33 cellular contexts compared by ENCODE assay signal in the genomic region with DNA sequence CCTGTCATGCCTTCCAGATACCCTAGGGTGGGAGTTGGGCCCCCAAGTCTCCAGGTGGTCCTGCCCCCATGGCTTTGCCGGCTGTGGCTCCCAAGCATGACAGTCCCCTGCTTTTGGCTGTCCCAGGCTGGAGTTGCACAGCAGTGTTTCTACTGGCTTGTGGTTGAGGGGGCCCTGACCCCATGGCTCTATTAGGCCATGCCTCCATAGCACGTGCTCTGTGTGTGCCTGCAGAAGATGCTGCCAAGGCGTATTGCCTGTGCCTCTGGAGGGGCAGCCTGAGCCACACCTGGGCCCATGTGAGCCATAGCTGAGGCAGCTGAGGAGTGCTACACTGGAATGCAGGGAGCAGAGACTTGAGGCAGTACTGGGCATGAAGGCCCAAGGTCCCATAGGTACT. TPM values are rescaled to one million over a fixed set of nuclear protein-coding genes. Genes with fewer than 3 reads are reported as not detected.
"Had no signal": no experiment of that assay in that cellular context is flagged by ENCODE, and none has a peak within 500 bp of the region (broad histone marks: within the 10 kb centered on the region; RNA-seq: fewer than 3 reads in every experiment).

No MANE protein-coding gene starts in this region.

- H3K27me3 ChIP-seq: adrenal gland, body of pancreas, colonic mucosa, gastroesophageal sphincter had no signal

- H3K9me3 ChIP-seq: adrenal gland, body of pancreas, colonic mucosa had no signal

- H3K36me3 ChIP-seq: adrenal gland, colonic mucosa, esophagus squamous epithelium, gastroesophageal sphincter had no signal

- H3K4me1 Mint-ChIP-seq: activated CD4-positive, alpha-beta memory T cell treated with anti-CD3 and anti-CD28 coated beads, Interleukin-2, amount 10 ng/mL, durations not matched to agents 7 days and 5 days; activated CD4-positive, alpha-beta T cell treated with anti-CD3 and anti-CD28 coated beads for 36 hours; activated CD4-positive, alpha-beta T cell treated with anti-CD3 and anti-CD28 coated beads, Interleukin-2, amount 10 ng/mL, durations not matched to agents 7 days and 5 days; activated naive CD4-positive, alpha-beta T cell treated with anti-CD3 and anti-CD28 coated beads, Interleukin-2, amount 50 U/mL, for 24 hours; activated naive CD8-positive, alpha-beta T cell treated with anti-CD3 and anti-CD28 coated beads for 36 hours; activated naive CD8-positive, alpha-beta T cell treated with anti-CD3 and anti-CD28 coated beads, Interleukin-2, amount 50 U/mL, for 24 hours had no signal

- H3K27me3 Mint-ChIP-seq: activated CD4-positive, alpha-beta T cell treated with anti-CD3 and anti-CD28 coated beads for 36 hours; activated naive CD4-positive, alpha-beta T cell treated with anti-CD3 and anti-CD28 coated beads, Interleukin-2, amount 50 U/mL, for 24 hours; activated naive CD8-positive, alpha-beta T cell treated with anti-CD3 and anti-CD28 coated beads for 36 hours; activated naive CD8-positive, alpha-beta T cell treated with anti-CD3 and anti-CD28 coated beads, Interleukin-2, amount 50 U/mL, for 24 hours; activated T-cell treated with anti-CD3 and anti-CD28 coated beads, Interleukin-2, amount 50 U/mL, for 24 hours had no signal

- FAIRE-seq: endometrium, endothelial cell of umbilical vein had no signal

- H3K27ac ChIP-seq: adrenal gland, body of pancreas, colonic mucosa, epithelial cell of prostate, esophagus squamous epithelium, gastroesophageal sphincter had no signal

- H3K27ac Mint-ChIP-seq: activated CD4-positive, alpha-beta memory T cell treated with anti-CD3 and anti-CD28 coated beads, Interleukin-2, amount 10 ng/mL, durations not matched to agents 7 days and 5 days; activated CD4-positive, alpha-beta T cell treated with anti-CD3 and anti-CD28 coated beads for 36 hours; activated CD4-positive, alpha-beta T cell treated with anti-CD3 and anti-CD28 coated beads, Interleukin-2, amount 10 ng/mL, durations not matched to agents 7 days and 5 days; activated naive CD4-positive, alpha-beta T cell treated with anti-CD3 and anti-CD28 coated beads for 36 hours; activated naive CD4-positive, alpha-beta T cell treated with anti-CD3 and anti-CD28 coated beads, Interleukin-2, amount 50 U/mL, for 24 hours; activated naive CD8-positive, alpha-beta T cell treated with anti-CD3 and anti-CD28 coated beads for 36 hours; activated naive CD8-positive, alpha-beta T cell treated with anti-CD3 and anti-CD28 coated beads, Interleukin-2, amount 50 U/mL, for 24 hours; activated T-cell treated with anti-CD3 and anti-CD28 coated beads, Interleukin-2, amount 50 U/mL, for 24 hours; activated T-cell treated with anti-CD3 and anti-CD28 coated beads, Interleukin-2, amount 50 U/mL, for 72 hours had no signal

- H3K4me3 ChIP-seq: adrenal gland, body of pancreas, colonic mucosa, esophagus squamous epithelium, gastroesophageal sphincter had no signal

- H3K4me3 Mint-ChIP-seq: activated CD4-positive, alpha-beta memory T cell treated with anti-CD3 and anti-CD28 coated beads, Interleukin-2, amount 10 ng/mL, durations not matched to agents 7 days and 5 days; activated CD4-positive, alpha-beta T cell treated with anti-CD3 and anti-CD28 coated beads for 36 hours; activated CD4-positive, alpha-beta T cell treated with anti-CD3 and anti-CD28 coated beads, Interleukin-2, amount 10 ng/mL, durations not matched to agents 7 days and 5 days; activated naive CD4-positive, alpha-beta T cell treated with anti-CD3 and anti-CD28 coated beads for 36 hours; activated naive CD4-positive, alpha-beta T cell treated with anti-CD3 and anti-CD28 coated beads, Interleukin-2, amount 50 U/mL, for 24 hours; activated naive CD8-positive, alpha-beta T cell treated with anti-CD3 and anti-CD28 coated beads for 36 hours; activated naive CD8-positive, alpha-beta T cell treated with anti-CD3 and anti-CD28 coated beads, Interleukin-2, amount 50 U/mL, for 24 hours; activated T-cell treated with anti-CD3 and anti-CD28 coated beads, Interleukin-2, amount 50 U/mL, for 24 hours; activated T-cell treated with anti-CD3 and anti-CD28 coated beads, Interleukin-2, amount 50 U/mL, for 72 hours had no signal

- H3K4me1 ChIP-seq: adrenal gland, body of pancreas, colonic mucosa, esophagus squamous epithelium, gastroesophageal sphincter had no signal

- H3K36me3 Mint-ChIP-seq: activated naive CD4-positive, alpha-beta T cell treated with anti-CD3 and anti-CD28 coated beads, Interleukin-2, amount 50 U/mL, for 24 hours had no signal

- H3K9me3 Mint-ChIP-seq: activated naive CD4-positive, alpha-beta T cell treated with anti-CD3 and anti-CD28 coated beads, Interleukin-2, amount 50 U/mL, for 24 hours; activated naive CD8-positive, alpha-beta T cell treated with anti-CD3 and anti-CD28 coated beads, Interleukin-2, amount 50 U/mL, for 24 hours had no signal

- ATAC-seq: activated CD4-positive, alpha-beta T cell treated with anti-CD3 and anti-CD28 coated beads for 36 hours; activated naive CD8-positive, alpha-beta T cell treated with anti-CD3 and anti-CD28 coated beads, Interleukin-2, amount 50 U/mL, for 24 hours; activated T-cell treated with anti-CD3 and anti-CD28 coated beads, Interleukin-2, amount 50 U/mL, for 72 hours; body of pancreas; gastroesophageal sphincter had no signal

- DNase-seq: activated CD4-positive, alpha-beta memory T cell treated with anti-CD3 and anti-CD28 coated beads, Interleukin-2, amount 10 ng/mL, durations not matched to agents 7 days and 5 days; activated CD4-positive, alpha-beta T cell treated with anti-CD3 and anti-CD28 coated beads for 36 hours; activated CD4-positive, alpha-beta T cell treated with anti-CD3 and anti-CD28 coated beads, Interleukin-2, amount 10 ng/mL, durations not matched to agents 7 days and 5 days; activated CD4-positive, alpha-beta T cell treated with anti-CD3 and anti-CD28 coated beads, Interleukin-2, amount 50 U/mL, for 4 hours; activated CD4-positive, CD25-positive, alpha-beta regulatory T cell; activated CD4-positive, CD25-positive, alpha-beta regulatory T cell treated with anti-CD3 and anti-CD28 coated beads, Interleukin-2, amount 50 U/mL, for 72 hours; activated CD8-positive, alpha-beta memory T cell treated with anti-CD3 and anti-CD28 coated beads, Interleukin-2, amount 50 U/mL, for 48 hours; activated naive CD4-positive, alpha-beta T cell treated with anti-CD3 and anti-CD28 coated beads for 36 hours; activated naive CD8-positive, alpha-beta T cell treated with anti-CD3 and anti-CD28 coated beads for 36 hours; activated naive CD8-positive, alpha-beta T cell treated with anti-CD3 and anti-CD28 coated beads, Interleukin-2, amount 50 U/mL, for 24 hours; activated T-cell treated with anti-CD3 and anti-CD28 coated beads for 4 hours; activated T-cell treated with anti-CD3 and anti-CD28 coated beads, Interleukin-2, amount 50 U/mL, for 24 hours; activated T-cell treated with anti-CD3 and anti-CD28 coated beads, Interleukin-2, amount 50 U/mL, for 72 hours; amygdala; aorta; body of pancreas; central memory CD4-positive, alpha-beta T cell; cerebellar nuclear complex; colonic mucosa; effector CD8-positive, alpha-beta T cell; esophagus squamous epithelium; foreskin melanocyte; T-helper 2 cell had no signal

RNA-seq across cellular contexts. Expression of a gene that starts 49.9 kb away (rescaled TPM):
- total RNA-seq: dermis microvascular lymphatic vessel endothelial cell, endothelial cell of umbilical vein, glomerular endothelial cell had no signal
- polyA plus RNA-seq: endothelial cell of umbilical vein, fibroblast of lung had no signal

RNA-seq across cellular contexts. Expression of a gene that starts 50.0 kb away (rescaled TPM):
- total RNA-seq: dermis microvascular lymphatic vessel endothelial cell, endothelial cell of umbilical vein, fibroblast of villous mesenchyme, glomerular endothelial cell had no signal
- polyA plus RNA-seq: endothelial cell of umbilical vein, fibroblast of lung had no signal
